In genomic region chr19:41327076-41327475, GRCh38 we compare ENCODE assay signal across 8 cellular contexts. TPM values are rescaled to one million over a fixed set of nuclear protein-coding genes. Genes with fewer than 3 reads are reported as not detected.
DNase-seq lines count a peak whose midpoint lies in the region; ATAC-seq, FAIRE-seq and TF ChIP-seq lines count a peak whose summit lies in the region.

No MANE protein-coding gene starts in this region.

- H3K36me3 Mint-ChIP-seq in CD14-positive monocyte (peaks cover 49 to 63% of the 10 kb centered on the region in 2 donors), naive B cell (peaks cover 5 to 20% of the 10 kb centered on the region in 2 donors)

- H3K4me3 ChIP-seq in HL-60 (replicated peaks; ENCODE audit: insufficient read depth, low read length) = peak overlapping the region; percentile 22
- H3K4me3 ChIP-seq in GM12878 = peak overlapping the region; percentile 77

- H3K9me3 Mint-ChIP-seq in CD14-positive monocyte = peaks cover 0 to 1% (median 0%) of the 10 kb centered on the region in 7 donors
- no peaks in the 10 kb centered on the region for H3K9me3 Mint-ChIP-seq in naive B cell

- H3K27ac Mint-ChIP-seq in CD14-positive monocyte (peak overlapping the region; percentile 92 to 98 (median 95)), naive B cell (peak overlapping the region; percentile 93 to 98 (median 98))

- no peak for TF ChIP-seq EP300 in GM12878 (IDR thresholded peaks at IDR 0.05; ENCODE audit: borderline replicate concordance in 1 of 2, control insufficient read depth in 1 of 2, low read depth in 2 of 2, low read length in 2 of 2)

- no TSS peak for BruUV-seq in GM12878 (replicated peaks; lab: Mats Ljungman, UMichigan)

- POLR2A ChIA-PET in GM12878 (lab: Charles Lee) = interaction anchor here (0.6 to 1.6 kb wide), 6 partner anchors 24 to 41 kb away, joined by 3 to 5 read pairs (median 4); partner anchors contain the start of genes B9D2 and TGFB1

- H3K9ac ChIP-seq in GM12878 (ENCODE audit: control insufficient read depth, insufficient read depth, low read length) = peak overlapping the region; percentile 75

- ATAC-seq in GM12878 (peak; percentile 8), naive B cell (ENCODE audit: low read depth in 2 of 2) (no peak), HG03095 (IDR thresholded peaks at IDR 0.05; ENCODE audit: unreplicated experiment) (no peak), left colon (no peak)

- peak overlapping the region; percentile 93 for H3K4me2 ChIP-seq in GM12878 (ENCODE audit: control insufficient read depth, insufficient read depth)

- no peaks in the 10 kb centered on the region for H3K27me3 ChIP-seq in HL-60 (ENCODE audit: insufficient read depth, poor library complexity, severe bottlenecking)
- H3K27me3 ChIP-seq in GM12878 (replicated peaks in 1 of 2; ENCODE audit: control insufficient read depth in 2 of 2, insufficient read depth in 2 of 2, low read length in 1 of 2) = no peaks in the 10 kb centered on the region

- TF ChIP-seq CTCF in CD14-positive monocyte (IDR thresholded peaks at IDR 0.05) = no peak
- TF ChIP-seq CTCF in HL-60 (IDR thresholded peaks at IDR 0.05; ENCODE audit: insufficient read depth, low read length) = no peak
- no peak for TF ChIP-seq CTCF in GM12878 (IDR thresholded peaks at IDR 0.05 in 2 of 3, conservative IDR thresholded peaks at IDR 0.05 in 1 of 3; ENCODE audit: control insufficient read depth in 2 of 3, extremely low read depth in 1 of 3, insufficient read depth in 1 of 3, low read depth in 3 of 3, low read length in 3 of 3)

- H2AFZ ChIP-seq in GM12878 (ENCODE audit: control insufficient read depth, low read depth, low read length) = peak overlapping the region; percentile 49; the same call in 1 of the 2 replicates

- no peak for DNase-seq in CD14-positive monocyte (ENCODE audit: low spot score)
- DNase-seq in HL-60 (ENCODE audit: low read depth in 1 of 2, low spot score in 1 of 2) = peak in 1 of 2 experiments; percentile 52
- DNase-seq in GM12878 (ENCODE audit: low read depth, low spot score) = no peak
- no peak for DNase-seq in naive B cell
- DNase-seq in left colon = no peak
- no peak for DNase-seq in stimulated activated CD4-positive, alpha-beta T cell treated with anti-CD3 and anti-CD28 coated beads, Interleukin-2, amount 100 ng/mL, for 24 hours
- no peak for DNase-seq in caudate nucleus (lab: John Stamatoyannopoulos, UW)

- H3K4me1 Mint-ChIP-seq in CD14-positive monocyte (peaks cover 81% of the 10 kb centered on the region), naive B cell (peaks cover 72 to 86% (median 76%) of the 10 kb centered on the region in 3 donors)

- H3K4me3 Mint-ChIP-seq in CD14-positive monocyte (peak overlapping the region; percentile 62 to 86), naive B cell (peak overlapping the region; percentile 64 to 91 (median 88))

- H4K20me1 ChIP-seq in GM12878 (ENCODE audit: control insufficient read depth, insufficient read depth) = no peaks in the 10 kb centered on the region

- CTCF ChIA-PET in GM12878 (lab: Yijun Ruan, JAX) = interaction anchor here (0.8 to 2.1 kb wide), 10 partner anchors 19 to 236 kb away, joined by 3 to 10 read pairs (median 3); partner anchors contain the start of gene B9D2

- RAD21 ChIA-PET in GM12878 (lab: Charles Lee; ENCODE audit: unreplicated experiment) = interaction anchor here (0.9 to 2.8 kb wide), 11 partner anchors 9 to 123 kb away, joined by 3 to 26 read pairs (median 5); partner anchors contain the start of genes B9D2 and TGFB1

- H3K79me2 ChIP-seq in GM12878 (ENCODE audit: control insufficient read depth, insufficient read depth, low read length) = peaks cover 10% of the 10 kb centered on the region

- no peaks in the 10 kb centered on the region for H3K9me3 ChIP-seq in GM12878 (replicated peaks; ENCODE audit: control insufficient read depth, insufficient read depth, low read length)

- H3K36me3 ChIP-seq in GM12878 (ENCODE audit: control insufficient read depth in 2 of 2, insufficient read depth in 2 of 2, low read length in 1 of 2) = peaks cover 5 to 27% of the 10 kb centered on the region in 2 experiments

- no peak for FAIRE-seq in GM12878 (lab: Jason Lieb, UNC)

- TF ChIP-seq POLR2A in GM12878 (IDR thresholded peaks at IDR 0.05; ENCODE audit: low read depth, low read length) = no peak

- 5% methylated on average over 9 of the region's 9 CpGs for WGBS in GM12878 (ENCODE audit: insufficient coverage, insufficient replicate concordance, low lambda C conversion rate, missing lambda C conversion rate)

- intact Hi-C loops in CD14-positive monocyte (cut with micrococcal nuclease) (loop anchor here in 1 of 2 donors (5.0 kb wide), 1 partner anchor 35 kb away; the partner anchor contains the start of gene B9D2), GM12878 (cut with micrococcal nuclease; ENCODE audit: unreplicated experiment) (loop anchor here (2.0 kb wide), 1 partner anchor 24 kb away; no protein-coding TSS in a partner anchor), left colon (cut with DNase I, micrococcal nuclease) (no loop called here)

- in situ Hi-C loops in GM12878 (cut with MboI) = no loop called here

- H3K4me1 ChIP-seq in GM12878 (ENCODE audit: control insufficient read depth, insufficient read depth, low read length) = peaks cover 37% of the 10 kb centered on the region

- H3K27ac ChIP-seq in HL-60 (replicated peaks) (peak overlapping the region; percentile 89), GM12878 (ENCODE audit: control insufficient read depth, insufficient read depth) (peak overlapping the region; percentile 93), caudate nucleus (ENCODE audit: low read depth, low read length) (no peak overlapping the region)

- peaks cover 0 to 2% (median 0%) of the 10 kb centered on the region in 3 donors for H3K27me3 Mint-ChIP-seq in CD14-positive monocyte (ENCODE audit: low read depth in 3 of 3)
- H3K27me3 Mint-ChIP-seq in naive B cell = no peaks in the 10 kb centered on the region

- no peak for TF ChIP-seq RAD21 in GM12878 (IDR thresholded peaks at IDR 0.05; ENCODE audit: insufficient read depth, low read depth, low read length)

- SMC1A ChIA-PET in GM12878 (lab: Charles Lee; ENCODE audit: uncharacterized antibody, unreplicated experiment) = interaction anchor here (0.5 to 1.8 kb wide), 13 partner anchors 17 to 528 kb away, joined by 3 to 5 read pairs (median 3); partner anchors contain the start of genes B9D2, CCDC97, DMAC2 and EGLN2

RNA-seq across cellular contexts. Expression of gene CCDC97, which starts 17.1 kb away (rescaled TPM):
- 10 to 100 TPM in 1 of 2 donors, 1 to 10 TPM in 1; 8.8 to 13.0 TPM for polyA plus RNA-seq in CD14-positive monocyte
- total RNA-seq in GM12878 (2013; cell fraction: nucleolus; rRNA removed) = 17.5 and 19.3 TPM in 2 replicates
- total RNA-seq in GM12878 (2014; rRNA removed) = 14.4 and 18.3 TPM in 2 replicates
- 7.0 and 8.8 TPM in 2 replicates for total RNA-seq in GM12878 (2014; rRNA removed; fragmentation: Illumina TruSeq; extraction: Trizol)
- total RNA-seq in GM12878 (2021) = 32.9 and 34.1 TPM in 2 replicates
- 8.9 TPM for polyA plus RNA-seq in GM12878 (2011; ENCODE audit: low read depth)
- 4.3 and 9.2 TPM in 2 replicates for polyA plus RNA-seq in GM12878 (2011; rRNA removed)
- 11.4 and 12.1 TPM in 2 replicates for polyA plus RNA-seq in GM12878 (2011; cell fraction: cytosol; rRNA removed)
- 9.0 and 12.7 TPM in 2 replicates for polyA plus RNA-seq in GM12878 (2011; cell fraction: nucleus; rRNA removed)
- 17.3 and 22.2 TPM in 2 replicates for polyA plus RNA-seq in GM12878 (2012)
- polyA plus RNA-seq in GM12878 (2014; fragmentation: Illumina TruSeq; extraction: Trizol) = 11.0 and 19.4 TPM in 2 replicates
- polyA plus RNA-seq in GM12878 (2014; fragmentation: Nextera tagmentation; extraction: Ambion mirVana) = 1 to 10 TPM; 1.8 to 2.4 TPM
- 24.4 and 28.1 TPM in 2 replicates for polyA plus RNA-seq in GM12878 (2014; rRNA removed)
- polyA plus RNA-seq in GM12878 (2016; fragmentation: Nextera tagmentation; extraction: Ambion mirVana) = 10 to 100 TPM; 27.3 to 29.5 TPM
- polyA minus RNA-seq in GM12878 (2011; rRNA and poly(A)+ RNA removed) = 6.9 and 14.5 TPM in 2 replicates
- 6.1 and 8.8 TPM in 2 replicates for polyA minus RNA-seq in GM12878 (2011; cell fraction: cytosol; rRNA and poly(A)+ RNA removed)
- polyA minus RNA-seq in GM12878 (2011; cell fraction: nucleus; rRNA and poly(A)+ RNA removed) = 5.0 and 12.9 TPM in 2 replicates
- polyA plus RNA-seq in naive B cell (ENCODE audit: low read depth in 6 of 6) = 10 to 100 TPM; 19.8 to 37.2 (median 31.7) TPM
- total RNA-seq in left colon = 10 to 100 TPM; 24.1 to 26.3 TPM

RNA-seq across cellular contexts. Expression of gene TGFB1, which starts 26.6 kb away (rescaled TPM):
- polyA plus RNA-seq in CD14-positive monocyte = 10 to 100 TPM; 30.6 to 42.2 TPM
- total RNA-seq in GM12878 (2013; cell fraction: nucleolus; rRNA removed) = 51.1 and 51.2 TPM in 2 replicates
- 10.4 and 14.5 TPM in 2 replicates for total RNA-seq in GM12878 (2014; rRNA removed)
- total RNA-seq in GM12878 (2014; rRNA removed; fragmentation: Illumina TruSeq; extraction: Trizol) = 14.2 and 14.4 TPM in 2 replicates
- total RNA-seq in GM12878 (2021) = 117 and 120 TPM in 2 replicates
- 36.8 TPM for polyA plus RNA-seq in GM12878 (2011; ENCODE audit: low read depth)
- 3.6 and 5.9 TPM in 2 replicates for polyA plus RNA-seq in GM12878 (2011; rRNA removed)
- 17.2 and 17.9 TPM in 2 replicates for polyA plus RNA-seq in GM12878 (2011; cell fraction: cytosol; rRNA removed)
- 29.4 and 38.3 TPM in 2 replicates for polyA plus RNA-seq in GM12878 (2011; cell fraction: nucleus; rRNA removed)
- 75.0 and 80.1 TPM in 2 replicates for polyA plus RNA-seq in GM12878 (2012)
- 10.0 and 24.3 TPM in 2 replicates for polyA plus RNA-seq in GM12878 (2014; fragmentation: Illumina TruSeq; extraction: Trizol)
- under 1 TPM; 0.23 to 0.37 TPM for polyA plus RNA-seq in GM12878 (2014; fragmentation: Nextera tagmentation; extraction: Ambion mirVana)
- 33.3 and 48.2 TPM in 2 replicates for polyA plus RNA-seq in GM12878 (2014; rRNA removed)
- 1 to 10 TPM; 7.1 to 7.5 TPM for polyA plus RNA-seq in GM12878 (2016; fragmentation: Nextera tagmentation; extraction: Ambion mirVana)
- polyA minus RNA-seq in GM12878 (2011; rRNA and poly(A)+ RNA removed) = 13.9 and 21.5 TPM in 2 replicates
- 36.7 and 56.1 TPM in 2 replicates for polyA minus RNA-seq in GM12878 (2011; cell fraction: cytosol; rRNA and poly(A)+ RNA removed)
- polyA minus RNA-seq in GM12878 (2011; cell fraction: nucleus; rRNA and poly(A)+ RNA removed) = 11.5 and 21.3 TPM in 2 replicates
- polyA plus RNA-seq in naive B cell (ENCODE audit: low read depth in 6 of 6) = 10 to 100 TPM; 20.1 to 61.9 (median 35.4) TPM
- total RNA-seq in left colon = 10 to 100 TPM in 1 of 2 donors, 1 to 10 TPM in 1; 7.4 to 14.7 TPM

RNA-seq across cellular contexts. Expression of gene B9D2, which starts 36.9 kb away (rescaled TPM):
- polyA plus RNA-seq in CD14-positive monocyte (10 to 100 TPM; 25.1 to 32.5 TPM), GM12878 (2011; rRNA removed) (3.7 and 8.3 TPM in 2 replicates), GM12878 (2014; fragmentation: Illumina TruSeq; extraction: Trizol) (0.25 and 2.4 TPM in 2 replicates), GM12878 (2014; fragmentation: Nextera tagmentation; extraction: Ambion mirVana) (1 to 10 TPM; 2.5 to 5.0 TPM), GM12878 (2014; rRNA removed) (5.5 and 6.3 TPM in 2 replicates), GM12878 (2016; fragmentation: Nextera tagmentation; extraction: Ambion mirVana) (10 to 100 TPM; 10.8 to 12.4 TPM), naive B cell (ENCODE audit: low read depth in 6 of 6) (10 to 100 TPM in 5 of 6 donors, 1 to 10 TPM in 1; 3.2 to 17.3 (median 14.3) TPM)
- total RNA-seq in GM12878 (2013; cell fraction: nucleolus; rRNA removed) = 1.0 and 1.8 TPM in 2 replicates
- total RNA-seq in GM12878 (2014; rRNA removed) (4.6 and 6.0 TPM in 2 replicates), GM12878 (2014; rRNA removed; fragmentation: Illumina TruSeq; extraction: Trizol) (2.3 and 3.3 TPM in 2 replicates), GM12878 (2021) (5.0 and 5.5 TPM in 2 replicates), left colon (1 to 10 TPM; 6.2 to 8.6 TPM)
- polyA plus RNA-seq in GM12878 (2011; ENCODE audit: low read depth) = 4.6 TPM
- polyA plus RNA-seq in GM12878 (2011; cell fraction: cytosol; rRNA removed) = 10.3 and 13.3 TPM in 2 replicates
- 8.9 and 9.8 TPM in 2 replicates for polyA plus RNA-seq in GM12878 (2011; cell fraction: nucleus; rRNA removed)
- 5.4 and 8.6 TPM in 2 replicates for polyA plus RNA-seq in GM12878 (2012)
- 3.1 and 4.7 TPM in 2 replicates for polyA minus RNA-seq in GM12878 (2011; rRNA and poly(A)+ RNA removed)
- 1.9 and 3.6 TPM in 2 replicates for polyA minus RNA-seq in GM12878 (2011; cell fraction: cytosol; rRNA and poly(A)+ RNA removed)
- 1.9 and 2.4 TPM in 2 replicates for polyA minus RNA-seq in GM12878 (2011; cell fraction: nucleus; rRNA and poly(A)+ RNA removed)

RNA-seq across cellular contexts. Expression of gene TMEM91, which starts 49.3 kb away (rescaled TPM):
- polyA plus RNA-seq in CD14-positive monocyte = 10 to 100 TPM; 29.1 to 34.9 TPM
- total RNA-seq in GM12878 (2013; cell fraction: nucleolus; rRNA removed) = 9.0 and 12.0 TPM in 2 replicates
- 3.2 and 4.4 TPM in 2 replicates for total RNA-seq in GM12878 (2014; rRNA removed)
- 2.1 and 3.0 TPM in 2 replicates for total RNA-seq in GM12878 (2014; rRNA removed; fragmentation: Illumina TruSeq; extraction: Trizol)
- 1.8 and 3.1 TPM in 2 replicates for total RNA-seq in GM12878 (2021)
- polyA plus RNA-seq in GM12878 (2011; ENCODE audit: low read depth) = 3.1 TPM
- 1.6 and 2.9 TPM in 2 replicates for polyA plus RNA-seq in GM12878 (2011; rRNA removed)
- 4.0 and 5.1 TPM in 2 replicates for polyA plus RNA-seq in GM12878 (2011; cell fraction: cytosol; rRNA removed)
- 14.4 and 16.6 TPM in 2 replicates for polyA plus RNA-seq in GM12878 (2011; cell fraction: nucleus; rRNA removed)
- 7.3 and 7.5 TPM in 2 replicates for polyA plus RNA-seq in GM12878 (2012)
- polyA plus RNA-seq in GM12878 (2014; fragmentation: Illumina TruSeq; extraction: Trizol) = 1.6 and 2.5 TPM in 2 replicates
- 1 to 10 TPM; 1.6 to 2.1 TPM for polyA plus RNA-seq in GM12878 (2014; fragmentation: Nextera tagmentation; extraction: Ambion mirVana)
- polyA plus RNA-seq in GM12878 (2014; rRNA removed) = 5.2 and 5.5 TPM in 2 replicates
- 1 to 10 TPM; 1.5 to 1.9 TPM for polyA plus RNA-seq in GM12878 (2016; fragmentation: Nextera tagmentation; extraction: Ambion mirVana)
- polyA minus RNA-seq in GM12878 (2011; rRNA and poly(A)+ RNA removed) = 5.2 and 5.3 TPM in 2 replicates
- polyA minus RNA-seq in GM12878 (2011; cell fraction: cytosol; rRNA and poly(A)+ RNA removed) = 2.3 and 3.4 TPM in 2 replicates
- polyA minus RNA-seq in GM12878 (2011; cell fraction: nucleus; rRNA and poly(A)+ RNA removed) = 4.7 and 7.5 TPM in 2 replicates
- polyA plus RNA-seq in naive B cell (ENCODE audit: low read depth in 6 of 6) = 1 to 10 TPM in 5 of 6 donors, not detected in 1; 1.7 to 3.5 (median 2.2) TPM
- total RNA-seq in left colon = 1 to 10 TPM; 2.8 to 4.9 TPM
